ENCODE assay signal across 9 cellular contexts in the genomic region with DNA sequence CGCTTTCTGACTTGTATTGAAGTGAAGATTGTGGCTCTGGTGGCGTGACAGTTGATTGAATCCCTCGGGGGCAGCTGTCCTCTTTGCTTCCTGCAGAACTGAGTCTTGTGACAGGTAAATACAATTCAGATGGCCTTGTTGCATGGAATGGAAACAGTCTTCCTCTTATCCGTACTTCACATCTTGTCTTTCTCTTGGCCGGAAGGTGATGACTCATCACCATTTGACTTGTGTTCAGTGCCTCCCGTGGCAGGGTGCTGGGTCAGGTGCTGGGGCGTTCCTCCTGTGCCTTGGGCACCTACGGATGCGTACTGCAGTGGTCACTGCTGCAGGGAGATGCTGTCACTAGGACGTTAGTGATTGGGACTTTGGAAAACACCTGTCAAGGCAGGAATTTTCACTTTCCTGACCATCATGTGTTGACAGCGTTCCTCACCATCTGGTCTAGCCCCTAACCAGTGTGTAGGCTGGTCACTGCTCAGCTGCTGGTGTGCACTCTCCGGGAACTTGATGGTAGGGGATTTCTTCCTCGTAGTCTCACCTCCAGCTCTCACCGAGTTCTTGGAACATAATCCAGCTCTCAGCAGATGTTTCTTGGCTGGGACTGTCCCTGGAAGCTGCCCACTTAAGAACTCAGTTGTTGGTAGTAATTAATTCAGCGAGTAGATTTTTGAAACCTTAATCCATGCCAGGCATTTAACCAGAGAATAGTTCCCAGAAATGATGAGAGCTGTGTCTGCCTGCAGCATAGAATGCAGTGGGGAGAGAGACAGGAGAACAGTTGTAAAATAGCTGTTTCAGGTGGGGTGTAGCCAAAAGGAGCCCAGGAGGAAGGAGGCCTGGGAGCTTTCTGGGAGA. TPM values are rescaled to one million over a fixed set of nuclear protein-coding genes. Genes with fewer than 3 reads are reported as not detected.
DNase-seq lines count a peak whose midpoint lies in the region; ATAC-seq, FAIRE-seq and TF ChIP-seq lines count a peak whose summit lies in the region.
"Had no signal": no experiment of that assay in that cellular context is flagged by ENCODE, and none has a peak within 500 bp of the region (broad histone marks: within the 10 kb centered on the region; RNA-seq: fewer than 3 reads in every experiment).

No MANE protein-coding gene starts in this region.

- H3K9me2 ChIP-seq in MM.1S (replicated peaks; ENCODE audit: insufficient read depth, low read length), result no peaks in the 10 kb centered on the region

- H3K9me3 Mint-ChIP-seq in activated CD4-positive, alpha-beta T cell treated with anti-CD3 and anti-CD28 coated beads, Interleukin-2, amount 10 ng/mL, durations not matched to agents 7 days and 5 days, result no peaks in the 10 kb centered on the region

- no peak overlapping the region for H2BK120ac ChIP-seq in IMR-90 (ENCODE audit: low read depth, low read length)
- no peak overlapping the region for H2BK120ac ChIP-seq in H1 (replicated peaks; ENCODE audit: low read depth, low read length)
- no peak overlapping the region for H2BK120ac ChIP-seq in trophoblast cell (ENCODE audit: insufficient read depth, low read length, poor library complexity)

- H4K8ac ChIP-seq in IMR-90 (ENCODE audit: low read depth in 2 of 2, low read length in 2 of 2) (no peak overlapping the region; a peak in 1 of 4 replicates), H1 (ENCODE audit: extremely low read depth, insufficient read depth, low read length) (no peak overlapping the region), trophoblast cell (ENCODE audit: low read depth, low read length) (no peak overlapping the region)

- peaks cover 8% of the 10 kb centered on the region; the same call in 1 of the 2 replicates for H3K9me1 ChIP-seq in IMR-90 (ENCODE audit: insufficient read depth, low read length)

- no peak overlapping the region for H3K9ac ChIP-seq in IMR-90 (ENCODE audit: low read depth, low read length)
- no peak overlapping the region for H3K9ac ChIP-seq in H1 (replicated peaks in 1 of 4; ENCODE audit: extremely low read depth in 1 of 4, low read depth in 3 of 4, low read length in 3 of 4)
- no peak overlapping the region for H3K9ac ChIP-seq in trophoblast cell (ENCODE audit: low read length)
- H3K9ac ChIP-seq in MM.1S (ENCODE audit: low read length), result no peak overlapping the region

- no peak overlapping the region for H3K27ac ChIP-seq in IMR-90 (ENCODE audit: insufficient read depth, low read length)
- no peak overlapping the region for H3K27ac ChIP-seq in H1 (ENCODE audit: low read depth, low read length)
- H3K27ac ChIP-seq in trophoblast cell (ENCODE audit: low read depth, low read length), result peak overlapping the region; percentile 66
- no peak overlapping the region for H3K27ac ChIP-seq in MM.1S (ENCODE audit: low read length)

- H3K36me3 Mint-ChIP-seq in activated CD4-positive, alpha-beta T cell treated with anti-CD3 and anti-CD28 coated beads, Interleukin-2, amount 10 ng/mL, durations not matched to agents 7 days and 5 days (ENCODE audit: low read depth), result no peaks in the 10 kb centered on the region

- H3K4me2 ChIP-seq in IMR-90 (ENCODE audit: low read depth, low read length) (no peak overlapping the region; the same call in 1 of the 2 replicates), H1 (ENCODE audit: insufficient read depth in 1 of 2, low read depth in 2 of 2, low read length in 2 of 2) (no peak overlapping the region), trophoblast cell (ENCODE audit: low read length) (no peak overlapping the region), MM.1S (ENCODE audit: low read depth, low read length) (no peak overlapping the region)

- no peak overlapping the region for H2AK9ac ChIP-seq in IMR-90 (replicated peaks; ENCODE audit: low read depth, low read length, poor library complexity)

- H2BK15ac ChIP-seq in IMR-90 (ENCODE audit: low read depth, low read length), result no peak overlapping the region
- no peak overlapping the region for H2BK15ac ChIP-seq in H1 (ENCODE audit: low read length)

- POLR2A ChIA-PET in IMR-90 (lab: Charles Lee; ENCODE audit: unreplicated experiment), result no interaction called here
- POLR2A ChIA-PET in activated CD4-positive, alpha-beta T cell treated with anti-CD3 and anti-CD28 coated beads, Interleukin-2, amount 10 ng/mL, durations not matched to agents 7 days and 5 days (lab: Charles Lee), result interaction anchor here (0.6 kb wide), 1 partner anchor 1254 kb away, joined by 3 read pairs; no protein-coding TSS in a partner anchor
- POLR2A ChIA-PET in H1 (lab: Charles Lee; ENCODE audit: partially characterized antibody), result interaction anchor here (0.6 to 2.2 kb wide), 6 partner anchors 8 to 146 kb away, joined by 3 to 8 read pairs (median 3); no protein-coding TSS in a partner anchor

- TF ChIP-seq EP300 in H1 (IDR thresholded peaks at IDR 0.05; ENCODE audit: borderline replicate concordance in 1 of 2, low read depth in 2 of 2, low read length in 2 of 2), result no peak

- H3K23ac ChIP-seq in IMR-90 (ENCODE audit: low read depth, low read length) (no peak overlapping the region), H1 (ENCODE audit: insufficient read length) (no peak overlapping the region), trophoblast cell (ENCODE audit: low read length) (no peak overlapping the region)

- no TSS peak for BruUV-seq in IMR-90 (replicated peaks; lab: Mats Ljungman, UMichigan)

- H3K4me3 ChIP-seq in AG10803 (ENCODE audit: low read length) (no peak overlapping the region), IMR-90 (ENCODE audit: insufficient read depth, low read depth, low read length) (no peak overlapping the region), H1 (ENCODE audit: extremely low read depth in 1 of 4, insufficient read depth in 2 of 4, low read depth in 3 of 4, low read length in 4 of 4) (no peak overlapping the region), trophoblast cell (ENCODE audit: low read depth, low read length) (no peak overlapping the region), MM.1S (ENCODE audit: low read length) (no peak overlapping the region)

- H3F3A ChIP-seq in MM.1S (ENCODE audit: insufficient read depth, low read length), result no peaks in the 10 kb centered on the region

- H3K18ac ChIP-seq in IMR-90 (ENCODE audit: low read depth, low read length) (no peak overlapping the region), H1 (ENCODE audit: extremely low read depth, low read length) (no peak overlapping the region), trophoblast cell (ENCODE audit: low read length) (no peak overlapping the region)

- H4K91ac ChIP-seq in IMR-90 (ENCODE audit: insufficient read depth, low read depth, low read length), result no peak overlapping the region
- no peak overlapping the region for H4K91ac ChIP-seq in H1 (replicated peaks; ENCODE audit: insufficient read length, low read length)
- peak overlapping the region; percentile 1 for H4K91ac ChIP-seq in trophoblast cell (ENCODE audit: low read depth, low read length)

- H3K27me3 ChIP-seq in IMR-90 (ENCODE audit: control insufficient read depth, insufficient read depth, low read length) (no peaks in the 10 kb centered on the region), H1 (replicated peaks in 1 of 4; ENCODE audit: control insufficient read depth in 3 of 4, extremely low read depth in 1 of 4, insufficient read depth in 3 of 4, low read length in 3 of 4) (no peaks in the 10 kb centered on the region), trophoblast cell (ENCODE audit: insufficient read depth, low read length) (no peaks in the 10 kb centered on the region), MM.1S (replicated peaks; ENCODE audit: insufficient read depth, low read length) (no peaks in the 10 kb centered on the region)

- H3K4ac ChIP-seq in IMR-90 (ENCODE audit: low read depth, low read length) (no peak overlapping the region), H1 (replicated peaks; ENCODE audit: insufficient read length, low read depth, low read length) (no peak overlapping the region), trophoblast cell (ENCODE audit: low read depth, low read length) (no peak overlapping the region)

- FAIRE-seq in H1 (lab: Jason Lieb, UNC), result no peak
- FAIRE-seq: G401.6 had no signal

- H3K56ac ChIP-seq in IMR-90 (ENCODE audit: extremely low read depth, insufficient read depth, low read length), result no peak overlapping the region
- no peak overlapping the region for H3K56ac ChIP-seq in H1 (replicated peaks; ENCODE audit: insufficient read length, low read depth, low read length)

- H2BK12ac ChIP-seq in H1 (ENCODE audit: low read depth, low read length) (no peak overlapping the region), trophoblast cell (ENCODE audit: low read length) (no peak overlapping the region)

- no peak overlapping the region for H2AFZ ChIP-seq in IMR-90 (replicated peaks; ENCODE audit: low read length, poor library complexity)
- no peak overlapping the region for H2AFZ ChIP-seq in H1 (ENCODE audit: low read length)
- no peak overlapping the region for H2AFZ ChIP-seq in trophoblast cell (ENCODE audit: insufficient read depth, low read length, poor library complexity)
- no peak overlapping the region for H2AFZ ChIP-seq in MM.1S (ENCODE audit: low read length)

- H3K79me2 ChIP-seq in H1 (ENCODE audit: control insufficient read depth in 1 of 2, insufficient read depth in 2 of 2, low read length in 2 of 2), result peaks cover 0 to 61% of the 10 kb centered on the region in 2 experiments; a peak in 2 of 4 replicates
- no peaks in the 10 kb centered on the region for H3K79me2 ChIP-seq in trophoblast cell (ENCODE audit: control insufficient read depth, insufficient read depth, low read length, poor library complexity)
- 0 out of 2 replicates have a peak, but pooled peaks cover 3% of the 10 kb centered on the region for H3K79me2 ChIP-seq in MM.1S (ENCODE audit: low read length)

- DNase-seq in AG10803 (ENCODE audit: low read depth) (peak; percentile 31), IMR-90 (no peak), H1 (ENCODE audit: low read depth in 1 of 2, low spot score in 2 of 2) (no peak), trophoblast cell (peak; percentile 76 to 83), MM.1S (no peak)
- peak; percentile 72 for DNase-seq in activated CD4-positive, alpha-beta T cell treated with anti-CD3 and anti-CD28 coated beads, Interleukin-2, amount 10 ng/mL, durations not matched to agents 7 days and 5 days

- intact Hi-C loops in IMR-90 (cut with micrococcal nuclease), result no loop called here

- no peak overlapping the region for H4K12ac ChIP-seq in trophoblast cell (ENCODE audit: low read depth, low read length)

- no peak; the same call in 1 of the 2 replicates for ATAC-seq in IMR-90 (ENCODE audit: low read depth)
- no peak for ATAC-seq in HG03571 (IDR thresholded peaks at IDR 0.05; ENCODE audit: unreplicated experiment)
- no peak for ATAC-seq in HG03025 (IDR thresholded peaks at IDR 0.05; ENCODE audit: low FRiP score, unreplicated experiment)

- H3K4me1 Mint-ChIP-seq in activated CD4-positive, alpha-beta T cell treated with anti-CD3 and anti-CD28 coated beads, Interleukin-2, amount 10 ng/mL, durations not matched to agents 7 days and 5 days, result peaks cover 70% of the 10 kb centered on the region

- H3K4me1 ChIP-seq in IMR-90 (ENCODE audit: control insufficient read depth, insufficient read depth, low read length) (peaks cover 9% of the 10 kb centered on the region; the same call in 1 of the 2 replicates), H1 (replicated peaks in 1 of 4; ENCODE audit: control insufficient read depth in 3 of 4, insufficient read depth in 4 of 4, low read length in 3 of 4) (peaks cover 0 to 22% (median 9%) of the 10 kb centered on the region in 4 experiments; a peak in 5 of 7 replicates), trophoblast cell (ENCODE audit: control insufficient read depth in 1 of 2, insufficient read depth in 2 of 2, low read length in 2 of 2) (peaks cover 22 to 30% of the 10 kb centered on the region in 2 experiments), MM.1S (ENCODE audit: low read length) (no peaks in the 10 kb centered on the region)

- H2AK5ac ChIP-seq in IMR-90 (ENCODE audit: low read depth, low read length) (no peak overlapping the region), H1 (ENCODE audit: low read depth, low read length) (no peak overlapping the region), trophoblast cell (ENCODE audit: low read length) (no peak overlapping the region)

- no peak overlapping the region for H3K14ac ChIP-seq in IMR-90 (replicated peaks; ENCODE audit: low read depth, low read length)
- H3K14ac ChIP-seq in H1 (ENCODE audit: insufficient read length), result no peak overlapping the region
- H3K14ac ChIP-seq in trophoblast cell (ENCODE audit: low read length), result no peak overlapping the region

- in situ Hi-C loops in IMR-90 (cut with MboI; ENCODE audit: low sequenced_read_pairs), result no loop called here

- H4K20me1 ChIP-seq in IMR-90 (ENCODE audit: insufficient read depth, low read length), result peaks cover 26% of the 10 kb centered on the region
- H4K20me1 ChIP-seq in H1 (replicated peaks in 1 of 2; ENCODE audit: control insufficient read depth in 1 of 2, insufficient read depth in 2 of 2, low read length in 2 of 2), result peaks cover 6 to 24% of the 10 kb centered on the region in 2 experiments
- no peaks in the 10 kb centered on the region for H4K20me1 ChIP-seq in MM.1S (ENCODE audit: insufficient read depth, low read length)

- H4K5ac ChIP-seq in IMR-90 (ENCODE audit: low read depth, low read length), result no peak overlapping the region
- no peak overlapping the region for H4K5ac ChIP-seq in H1 (ENCODE audit: insufficient read length, low read depth, low read length)

- H2BK5ac ChIP-seq in IMR-90 (ENCODE audit: low read depth, low read length, poor library complexity, severe bottlenecking) (no peak overlapping the region), H1 (ENCODE audit: low read depth, low read length) (peak overlapping the region; percentile 85; the same call in 1 of the 2 replicates), trophoblast cell (ENCODE audit: low read depth, low read length, poor library complexity) (no peak overlapping the region)

- TF ChIP-seq CTCF in AG10803 (conservative IDR thresholded peaks at IDR 0.05; ENCODE audit: low read length) (no peak), IMR-90 (conservative IDR thresholded peaks at IDR 0.05; ENCODE audit: low read depth, low read length) (no peak), H1 (IDR thresholded peaks at IDR 0.05; ENCODE audit: control extremely low read depth in 1 of 3, insufficient read depth in 1 of 3, low read depth in 1 of 3, low read length in 3 of 3) (no peak), MM.1S (IDR thresholded peaks at IDR 0.05; ENCODE audit: low read length) (no peak)

- WGBS in IMR-90 (ENCODE audit: extremely low coverage in 2 of 2, insufficient read length in 1 of 2), 2 experiments, result 78% methylated on average over 3 of the region's 15 CpGs; no CpG with 5 or more reads in 1 of the 2 experiments
- 81% methylated on average over 15 of the region's 15 CpGs; no CpG with 5 or more reads in 1 of the 2 experiments for WGBS in H1 (ENCODE audit: extremely low coverage in 1 of 2, insufficient coverage in 1 of 2, insufficient read length in 1 of 2, insufficient replicate concordance in 2 of 2, low coverage in 1 of 2, low lambda C conversion rate in 2 of 2, missing lambda C conversion rate in 1 of 2), 2 experiments
- no CpG with 5 or more reads among the region's 15 CpGs for WGBS in trophoblast cell (ENCODE audit: extremely low coverage, insufficient coverage, insufficient read length)

- no peaks in the 10 kb centered on the region for H3K36me3 ChIP-seq in IMR-90 (ENCODE audit: control insufficient read depth, insufficient read depth, low read length)
- H3K36me3 ChIP-seq in H1 (ENCODE audit: control insufficient read depth in 2 of 4, insufficient read depth in 4 of 4, low read length in 3 of 4), result no peaks in the 10 kb centered on the region
- no peaks in the 10 kb centered on the region for H3K36me3 ChIP-seq in trophoblast cell (ENCODE audit: control insufficient read depth in 1 of 2, insufficient read depth in 2 of 2, low read length in 2 of 2)
- H3K36me3 ChIP-seq in MM.1S (replicated peaks; ENCODE audit: insufficient read depth, low read length), result no peaks in the 10 kb centered on the region

- no peak for TF ChIP-seq POLR2A in IMR-90 (IDR thresholded peaks at IDR 0.05; ENCODE audit: low read depth, low read length)
- TF ChIP-seq POLR2A in H1 (IDR thresholded peaks at IDR 0.05; ENCODE audit: control extremely low read depth in 1 of 2, low read depth in 2 of 2, low read length in 2 of 2), result no peak

- dilution Hi-C loops in IMR-90 (cut with HindIII; ENCODE audit: low sequenced_read_pairs, unreplicated experiment), result no loop called here

- H3K27me3 Mint-ChIP-seq in activated CD4-positive, alpha-beta T cell treated with anti-CD3 and anti-CD28 coated beads, Interleukin-2, amount 10 ng/mL, durations not matched to agents 7 days and 5 days, result no peaks in the 10 kb centered on the region

- no peaks in the 10 kb centered on the region for H3K23me2 ChIP-seq in H1 (ENCODE audit: low read depth, low read length)

- peak overlapping the region; percentile 93 for H3K27ac Mint-ChIP-seq in activated CD4-positive, alpha-beta T cell treated with anti-CD3 and anti-CD28 coated beads, Interleukin-2, amount 10 ng/mL, durations not matched to agents 7 days and 5 days

- H3K4me3 Mint-ChIP-seq in activated CD4-positive, alpha-beta T cell treated with anti-CD3 and anti-CD28 coated beads, Interleukin-2, amount 10 ng/mL, durations not matched to agents 7 days and 5 days, result peak overlapping the region; percentile 49

- H3K79me1 ChIP-seq in IMR-90 (ENCODE audit: low read depth in 1 of 2, low read length in 2 of 2), result peaks cover 37 to 40% of the 10 kb centered on the region in 2 experiments
- peaks cover 15% of the 10 kb centered on the region for H3K79me1 ChIP-seq in H1 (ENCODE audit: low read depth, low read length)
- H3K79me1 ChIP-seq in trophoblast cell (ENCODE audit: low read length), result peaks cover 6% of the 10 kb centered on the region

- CTCF ChIA-PET in IMR-90 (lab: Yijun Ruan, JAX), result interaction anchor here (0.9 to 1.3 kb wide), 2 partner anchors 49 to 126 kb away, joined by 3 read pairs; a partner anchor contains a TSS
- CTCF ChIA-PET in activated CD4-positive, alpha-beta T cell treated with anti-CD3 and anti-CD28 coated beads, Interleukin-2, amount 10 ng/mL, durations not matched to agents 7 days and 5 days (lab: Charles Lee), result interaction anchor here (0.6 to 2.7 kb wide), 6 partner anchors 10 to 242 kb away, joined by 3 to 15 read pairs (median 4); no protein-coding TSS in a partner anchor
- CTCF ChIA-PET in H1 (lab: Charles Lee; ENCODE audit: partially characterized antibody), result interaction anchor here (0.6 to 9.7 kb wide), 35 partner anchors 7 to 358 kb away, joined by 3 to 56 read pairs (median 4); no protein-coding TSS in a partner anchor

- no peak for TF ChIP-seq RAD21 in IMR-90 (IDR thresholded peaks at IDR 0.05; ENCODE audit: low read length)
- TF ChIP-seq RAD21 in H1 (IDR thresholded peaks at IDR 0.05 in 1 of 2, conservative IDR thresholded peaks at IDR 0.05 in 1 of 2; ENCODE audit: low read depth in 2 of 2, low read length in 2 of 2), result no peak

- H2BK20ac ChIP-seq in IMR-90 (ENCODE audit: low read depth, low read length) (no peak overlapping the region), H1 (ENCODE audit: low read length) (no peak overlapping the region)

- no peaks in the 10 kb centered on the region for H3K9me3 ChIP-seq in IMR-90 (ENCODE audit: control insufficient read depth, insufficient read depth, low read length)
- no peaks in the 10 kb centered on the region for H3K9me3 ChIP-seq in H1 (ENCODE audit: insufficient read depth in 2 of 2, low read depth in 1 of 2, low read length in 1 of 2)
- H3K9me3 ChIP-seq in trophoblast cell (ENCODE audit: insufficient read depth, low read depth, low read length), result no peaks in the 10 kb centered on the region
- H3K9me3 ChIP-seq in MM.1S (replicated peaks; ENCODE audit: insufficient read depth, low read length), result no peaks in the 10 kb centered on the region

RNA-seq across cellular contexts. Expression of a gene that starts 7.2 kb away (rescaled TPM):
- total RNA-seq in IMR-90 (2012; rRNA removed), result 40.7 and 48.9 TPM in 2 replicates
- polyA plus RNA-seq in IMR-90 (2012; rRNA removed) (29.8 and 31.7 TPM in 2 replicates), H1 (2011; rRNA removed) (45.6 and 46.2 TPM in 2 replicates)
- polyA plus RNA-seq in IMR-90 (2012; cell fraction: cytosol; rRNA removed), result 22.3 and 23.4 TPM in 2 replicates
- 23.4 and 27.7 TPM in 2 replicates for polyA plus RNA-seq in IMR-90 (2012; cell fraction: nucleus; rRNA removed; ENCODE audit: low replicate concordance)
- 10 to 100 TPM; 50.1 to 50.2 TPM for total RNA-seq in activated CD4-positive, alpha-beta T cell treated with anti-CD3 and anti-CD28 coated beads, Interleukin-2, amount 10 ng/mL, durations not matched to agents 7 days and 5 days
- 48.2 and 49.7 TPM in 2 replicates for total RNA-seq in H1 (2021; fragmentation: NEBNext Ultra II Directional; extraction: Animal tissue kit (Norgen Biotek cat#: 25700))
- polyA plus RNA-seq in H1 (2011; cell fraction: cytosol; rRNA removed), result 49.8 TPM
- 47.4 TPM for polyA plus RNA-seq in H1 (2011; cell fraction: nucleus; rRNA removed)
- 38.7 to 43.8 TPM (median 41.7 TPM) in 4 replicates for polyA plus RNA-seq in H1 (2012, experiment 1 of 2)
- polyA plus RNA-seq in H1 (2012, experiment 2 of 2), result 21.9 TPM
- polyA plus RNA-seq in H1 (2013, experiment 1 of 2), result 24.2 TPM
- 25.4 TPM for polyA plus RNA-seq in H1 (2013, experiment 2 of 2)
- polyA minus RNA-seq in H1 (2011; rRNA and poly(A)+ RNA removed), result 51.5 and 51.9 TPM in 2 replicates
- polyA minus RNA-seq in H1 (2011; cell fraction: cytosol; rRNA and poly(A)+ RNA removed), result 27.0 TPM
- 30.9 TPM for polyA minus RNA-seq in H1 (2011; cell fraction: nucleus; rRNA and poly(A)+ RNA removed)
- polyA plus RNA-seq in trophoblast cell (2013), result 21.7 and 21.9 TPM in 2 replicates

Comparison
In these comparisons a context has a peak if more than half of its experiments do, and no peak if none do; other contexts are left out.
1. DNase-seq: peak in AG10803 (single experiment), activated CD4-positive, alpha-beta T cell treated with anti-CD3 and anti-CD28 coated beads, Interleukin-2, amount 10 ng/mL, durations not matched to agents 7 days and 5 days (single experiment) and trophoblast cell (2 of 2); none in IMR-90 (single experiment), H1 (0 of 2) and MM.1S (single experiment).